ENCODE assay signal across 8 cellular contexts in the genomic region with DNA sequence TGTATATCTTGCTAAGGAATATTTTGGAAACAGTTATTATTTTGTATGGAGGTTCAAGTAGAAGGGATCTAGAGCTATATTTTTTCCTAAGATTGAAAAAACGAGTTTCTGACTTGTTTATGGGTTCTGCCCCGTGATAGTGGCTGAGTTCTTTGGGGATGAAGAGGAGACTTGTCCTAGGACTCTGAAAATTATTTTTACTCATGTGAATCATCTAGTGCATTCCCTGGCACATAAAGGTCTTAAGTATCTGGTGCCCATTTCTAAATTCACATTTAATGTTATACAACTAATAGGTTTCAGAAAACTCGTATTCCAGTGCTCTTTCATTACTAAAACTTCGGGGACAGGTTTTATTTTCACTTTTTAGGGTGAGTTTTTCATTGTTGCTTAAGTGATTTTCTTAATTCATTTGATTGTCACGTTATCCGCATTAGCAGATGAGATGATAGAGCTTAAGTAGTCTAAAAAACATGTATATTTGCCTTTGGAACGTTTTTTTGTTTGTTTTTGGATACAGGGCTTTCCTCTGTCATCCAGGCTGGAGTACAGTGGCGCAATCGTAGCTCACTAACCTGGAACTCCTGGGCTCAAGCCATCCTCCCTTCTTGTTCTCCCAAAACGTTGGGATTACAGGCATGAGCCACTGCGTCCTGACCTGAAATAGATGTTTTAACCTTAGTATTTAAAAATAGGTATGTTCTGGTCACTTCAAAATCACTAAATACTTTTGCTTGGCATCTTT. TPM values are rescaled to one million over a fixed set of nuclear protein-coding genes. Genes with fewer than 3 reads are reported as not detected.
A peak's percentile ranks its signal among the peaks of the same experiment; 100 is the strongest.
DNase-seq lines count a peak whose midpoint lies in the region; ATAC-seq and TF ChIP-seq lines count a peak whose summit lies in the region.

No MANE protein-coding gene starts in this region.

- 25% methylated on average over 11 of the region's 11 CpGs for WGBS in mammary epithelial cell (ENCODE audit: low coverage, missing lambda C conversion rate)

- CTCF ChIA-PET in mammary epithelial cell (lab: Charles Lee; ENCODE audit: low non-redundant PET): interaction anchor here (0.6 to 0.8 kb wide), 2 partner anchors 23 to 221 kb away, joined by 3 read pairs; no protein-coding TSS in a partner anchor

- DNase-seq in AG10803 (ENCODE audit: low read depth) (peak; percentile 18), mammary epithelial cell (no peak), activated gamma-delta T cell treated with Interleukin-2 at 50 U/mL for 16 hours (no peak)
- DNase-seq in activated CD4-positive, alpha-beta T cell treated with anti-CD3 and anti-CD28 coated beads, Interleukin-2, amount 50 U/mL, for 48 hours: no peak

- H3K27ac ChIP-seq in KMS-11 (peak overlapping the region; percentile 97; the same call in 1 of the 2 replicates), mammary epithelial cell (ENCODE audit: insufficient read depth, low read depth, low read length) (peak overlapping the region; percentile 83), muscle layer of colon (ENCODE audit: low read depth, low read length) (no peak overlapping the region)

- ATAC-seq in GM21528 (IDR thresholded peaks at IDR 0.05; ENCODE audit: low FRiP score, unreplicated experiment): no peak
- no peak for ATAC-seq in GM21529 (IDR thresholded peaks at IDR 0.05; ENCODE audit: unreplicated experiment)

- H3K4me1 ChIP-seq in KMS-11 (ENCODE audit: low read depth, poor library complexity, severe bottlenecking): peaks cover 33% of the 10 kb centered on the region
- H3K4me1 ChIP-seq in mammary epithelial cell (ENCODE audit: insufficient read depth, low read length): peaks cover 28% of the 10 kb centered on the region
- H3K4me1 ChIP-seq in muscle layer of colon (ENCODE audit: insufficient read depth, low read length): peaks cover 31% of the 10 kb centered on the region

- no peak for TF ChIP-seq CTCF in AG10803 (conservative IDR thresholded peaks at IDR 0.05; ENCODE audit: low read length)
- no peak for TF ChIP-seq CTCF in KMS-11 (conservative IDR thresholded peaks at IDR 0.05; ENCODE audit: low read depth, low read length)
- no peak for TF ChIP-seq CTCF in mammary epithelial cell (conservative IDR thresholded peaks at IDR 0.05 in 1 of 2, IDR thresholded peaks at IDR 0.05 in 1 of 2; ENCODE audit: extremely low read depth in 1 of 2, insufficient read depth in 1 of 2, low read depth in 1 of 2, low read length in 2 of 2)

- no TSS peak for BruUV-seq in mammary epithelial cell (replicated peaks; lab: Mats Ljungman, UMichigan)

- peak overlapping the region; percentile 89 for H3K4me3 ChIP-seq in AG10803 (ENCODE audit: low read length)
- H3K4me3 ChIP-seq in KMS-11 (IDR thresholded peaks at IDR 0.05; ENCODE audit: insufficient read depth, low read depth, low read length): no peak overlapping the region
- peak overlapping the region; percentile 71 to 91 (median 77) for H3K4me3 ChIP-seq in mammary epithelial cell (replicated peaks in 1 of 3; ENCODE audit: insufficient read depth in 1 of 3, low read depth in 2 of 3, low read length in 3 of 3)
- peak overlapping the region in 1 of 2 donors; percentile 77 for H3K4me3 ChIP-seq in muscle layer of colon (ENCODE audit: low read depth in 1 of 2, low read length in 2 of 2)

- H3K9me3 ChIP-seq in mammary epithelial cell (replicated peaks; ENCODE audit: insufficient read depth, low read length) (no peaks in the 10 kb centered on the region), muscle layer of colon (ENCODE audit: low read length) (no peaks in the 10 kb centered on the region)

- H2AFZ ChIP-seq in KMS-11 (ENCODE audit: low read depth) (no peak overlapping the region), mammary epithelial cell (ENCODE audit: low read depth, low read length) (peak overlapping the region; percentile 54)

- in situ Hi-C loops in mammary epithelial cell (cut with MboI; ENCODE audit: low sequenced_read_pairs in 2 of 2): loop anchor here in 1 of 2 donors (25.0 kb wide), 1 partner anchor 237 kb away; no protein-coding TSS in a partner anchor

- H4K20me1 ChIP-seq in KMS-11 (ENCODE audit: insufficient read depth) (peaks cover 8% of the 10 kb centered on the region; the same call in 1 of the 2 replicates), mammary epithelial cell (ENCODE audit: insufficient read depth, low read length) (no peaks in the 10 kb centered on the region)

- H3K36me3 ChIP-seq in KMS-11 (ENCODE audit: insufficient read depth) (peaks cover 4% of the 10 kb centered on the region; the same call in 1 of the 2 replicates), mammary epithelial cell (ENCODE audit: insufficient read depth, low read length) (peaks cover 6% of the 10 kb centered on the region), muscle layer of colon (ENCODE audit: insufficient read depth, low read length) (peaks cover 11% of the 10 kb centered on the region)

- intact Hi-C loops in mammary epithelial cell (cut with micrococcal nuclease): no loop called here

- dilution Hi-C loops in mammary epithelial cell (cut with HindIII; ENCODE audit: low sequenced_read_pairs): loop anchor here (25.0 kb wide), 1 partner anchor 237 kb away; no protein-coding TSS in a partner anchor

- H3K27me3 ChIP-seq in KMS-11 (ENCODE audit: insufficient read depth, low read depth): no peaks in the 10 kb centered on the region
- H3K27me3 ChIP-seq in mammary epithelial cell (ENCODE audit: insufficient read depth, low read length): no peaks in the 10 kb centered on the region
- H3K27me3 ChIP-seq in muscle layer of colon (ENCODE audit: control insufficient read depth in 1 of 2, insufficient read depth in 2 of 2, low read length in 2 of 2): no peaks in the 10 kb centered on the region

- H3K9ac ChIP-seq in KMS-11 (no peak overlapping the region; the same call in 1 of the 2 replicates), mammary epithelial cell (ENCODE audit: insufficient read depth, low read length) (peak overlapping the region; percentile 93), muscle layer of colon (ENCODE audit: low read length) (peak overlapping the region; percentile 14)

- H3K4me2 ChIP-seq in KMS-11 (peak overlapping the region; percentile 91), mammary epithelial cell (ENCODE audit: insufficient read depth, low read depth, low read length) (peak overlapping the region; percentile 94)

- H3K79me2 ChIP-seq in KMS-11 (ENCODE audit: insufficient read depth, low read depth): peaks cover 62% of the 10 kb centered on the region
- peaks cover 75% of the 10 kb centered on the region for H3K79me2 ChIP-seq in mammary epithelial cell (ENCODE audit: insufficient read depth, low read length)

RNA-seq across cellular contexts. Expression of a gene that starts 2.1 kb away (rescaled TPM):
- total RNA-seq in mammary epithelial cell: 10 to 100 TPM; 18.5 to 29.1 TPM
- 12.5 TPM for polyA plus RNA-seq in mammary epithelial cell
- 20.7 TPM for polyA minus RNA-seq in mammary epithelial cell

RNA-seq across cellular contexts. Expression of a gene that starts 2.7 kb away (rescaled TPM):
- 10 to 100 TPM in 1 of 2 donors, 1 to 10 TPM in 1; 9.3 to 22.2 TPM for total RNA-seq in mammary epithelial cell
- polyA plus RNA-seq in mammary epithelial cell: 10.0 TPM
- polyA minus RNA-seq in mammary epithelial cell: 5.1 TPM

RNA-seq across cellular contexts. Expression of a gene that starts 21.9 kb away (rescaled TPM):
- total RNA-seq in mammary epithelial cell: not detected
- not detected for polyA plus RNA-seq in mammary epithelial cell
- polyA minus RNA-seq in mammary epithelial cell: not detected

RNA-seq across cellular contexts. Expression of a gene that starts 32.6 kb away (rescaled TPM):
- total RNA-seq in mammary epithelial cell: not detected
- polyA plus RNA-seq in mammary epithelial cell: not detected
- not detected for polyA minus RNA-seq in mammary epithelial cell

RNA-seq across cellular contexts. Expression of a gene that starts 35.8 kb away (rescaled TPM):
- under 1 TPM; 0.50 to 0.54 TPM for total RNA-seq in mammary epithelial cell
- polyA plus RNA-seq in mammary epithelial cell: 0.19 TPM
- not detected for polyA minus RNA-seq in mammary epithelial cell
